ENCODE assay signal across 13 cellular contexts in the genomic region with DNA sequence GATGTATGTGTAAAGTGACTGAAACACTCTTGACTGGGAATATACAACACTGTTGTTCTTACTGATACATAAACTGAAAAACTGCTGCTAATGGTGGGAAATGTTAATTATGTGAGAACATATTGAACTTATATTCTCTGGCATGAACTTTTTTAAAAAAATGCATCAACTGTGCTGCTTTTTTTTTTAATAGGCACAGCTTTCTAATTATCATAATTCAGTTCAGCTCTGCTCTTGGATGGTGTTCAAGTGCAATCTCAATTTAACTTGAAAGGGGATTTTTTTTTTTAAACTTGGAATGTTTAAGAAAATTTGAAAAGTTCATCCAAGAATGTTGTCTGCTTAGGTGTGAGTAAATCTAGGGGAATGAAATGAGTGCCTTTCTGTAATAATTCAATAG. TPM values are rescaled to one million over a fixed set of nuclear protein-coding genes. Genes with fewer than 3 reads are reported as not detected.
DNase-seq lines count a peak whose midpoint lies in the region; ATAC-seq, FAIRE-seq and TF ChIP-seq lines count a peak whose summit lies in the region.
"Had no signal": no experiment of that assay in that cellular context is flagged by ENCODE, and none has a peak within 500 bp of the region (broad histone marks: within the 10 kb centered on the region; RNA-seq: fewer than 3 reads in every experiment).

No MANE protein-coding gene starts in this region.

- no peaks in the 10 kb centered on the region for H3K9me3 Mint-ChIP-seq in activated CD8-positive, alpha-beta T cell treated with anti-CD3 and anti-CD28 coated beads for 36 hours
- H3K9me3 Mint-ChIP-seq: CD8-positive, alpha-beta T cell had no signal

- TF ChIP-seq CTCF in foreskin fibroblast (IDR thresholded peaks at IDR 0.05; ENCODE audit: low read depth, low read length), result no peak
- no peak for TF ChIP-seq CTCF in activated CD8-positive, alpha-beta T cell treated with anti-CD3 and anti-CD28 coated beads for 36 hours (IDR thresholded peaks at IDR 0.05)

- H3K9ac ChIP-seq in SK-N-MC (ENCODE audit: insufficient read length) (peak overlapping the region; percentile 60), rectal smooth muscle tissue (ENCODE audit: low read length) (no peak overlapping the region)

- H3K27ac Mint-ChIP-seq in activated CD8-positive, alpha-beta T cell treated with anti-CD3 and anti-CD28 coated beads for 36 hours, result no peak overlapping the region
- H3K27ac Mint-ChIP-seq: CD8-positive, alpha-beta T cell had no signal

- H3K4me1 Mint-ChIP-seq in activated CD8-positive, alpha-beta T cell treated with anti-CD3 and anti-CD28 coated beads for 36 hours (ENCODE audit: low read depth), result peaks cover 10% of the 10 kb centered on the region

- no peaks in the 10 kb centered on the region for H3K36me3 Mint-ChIP-seq in activated CD8-positive, alpha-beta T cell treated with anti-CD3 and anti-CD28 coated beads for 36 hours (ENCODE audit: low read depth)
- H3K36me3 Mint-ChIP-seq: CD8-positive, alpha-beta T cell had no signal

- peaks cover 73% of the 10 kb centered on the region for H3K27me3 Mint-ChIP-seq in activated CD8-positive, alpha-beta T cell treated with anti-CD3 and anti-CD28 coated beads for 36 hours

- 0 out of 2 replicates have a peak, but pooled peaks cover 10% of the 10 kb centered on the region for H3K36me3 ChIP-seq in SK-N-MC (ENCODE audit: insufficient read depth, low read length)
- no peaks in the 10 kb centered on the region for H3K36me3 ChIP-seq in rectal smooth muscle tissue (ENCODE audit: control insufficient read depth, insufficient read depth, low read length)

- DNase-seq in SK-N-MC (ENCODE audit: low read depth, low spot score), result no peak
- no peak for DNase-seq in foreskin fibroblast
- DNase-seq in activated CD4-positive, alpha-beta T cell treated with anti-CD3 and anti-CD28 coated beads, Interleukin-2, amount 50 U/mL, for 4 hours, result no peak
- no peak for DNase-seq in activated CD8-positive, alpha-beta T cell treated with anti-CD3 and anti-CD28 coated beads for 36 hours
- DNase-seq in nucleus accumbens (lab: John Stamatoyannopoulos, UW), result no peak
- DNase-seq in middle frontal gyrus (ENCODE audit: extremely low spot score, low spot score), result no peak
- DNase-seq: activated CD4-positive, alpha-beta T cell treated with anti-CD3 and anti-CD28 coated beads for 1 hour; activated T-cell treated with anti-CD3 and anti-CD28 coated beads, Interleukin-2, amount 50 U/mL, for 48 hours; CD8-positive, alpha-beta T cell; stimulated activated CD4-positive, alpha-beta T cell treated with anti-CD3 and anti-CD28 coated beads, Interleukin-12 subunit alpha, Interleukin-12 subunit beta, amount 100 ng/mL, for 4 hours had no signal

- H3K27ac ChIP-seq in SK-N-MC (peak overlapping the region; percentile 89), rectal smooth muscle tissue (ENCODE audit: low read depth, low read length) (peak overlapping the region; percentile 94)

- ATAC-seq in activated CD8-positive, alpha-beta T cell treated with anti-CD3 and anti-CD28 coated beads for 36 hours, result no peak

- H3K9me3 ChIP-seq in SK-N-MC (ENCODE audit: low read depth, low read length), result no peaks in the 10 kb centered on the region

- H3K27me3 ChIP-seq in rectal smooth muscle tissue (ENCODE audit: control insufficient read depth, insufficient read depth, low read length), result no peaks in the 10 kb centered on the region

- peaks cover 26% of the 10 kb centered on the region for H3K4me1 ChIP-seq in rectal smooth muscle tissue (ENCODE audit: control insufficient read depth, insufficient read depth, low read length)

- CTCF ChIA-PET in activated CD8-positive, alpha-beta T cell treated with anti-CD3 and anti-CD28 coated beads for 36 hours (lab: Charles Lee), result no interaction called here

- H3K4me3 ChIP-seq in SK-N-MC (peak overlapping the region; percentile 77), foreskin fibroblast (ENCODE audit: low read depth in 1 of 2, low read length in 2 of 2) (peak overlapping the region; percentile 75 to 80), rectal smooth muscle tissue (ENCODE audit: low read length) (no peak overlapping the region)

- FAIRE-seq in G401.6 (lab: Jason Lieb, UNC), result peak; percentile 8
- FAIRE-seq: endometrium had no signal

- POLR2A ChIA-PET in activated CD8-positive, alpha-beta T cell treated with anti-CD3 and anti-CD28 coated beads for 36 hours (lab: Charles Lee), result no interaction called here

- intact Hi-C loops in activated CD8-positive, alpha-beta T cell treated with anti-CD3 and anti-CD28 coated beads for 36 hours (cut with micrococcal nuclease), result loop anchor here (10.0 kb wide), 1 partner anchor 205 kb away; no protein-coding TSS in a partner anchor

- no peak overlapping the region for H3K4me3 Mint-ChIP-seq in activated CD8-positive, alpha-beta T cell treated with anti-CD3 and anti-CD28 coated beads for 36 hours
- H3K4me3 Mint-ChIP-seq: CD8-positive, alpha-beta T cell had no signal

RNA-seq across cellular contexts. Expression of a gene that starts 5.2 kb away (rescaled TPM):
- total RNA-seq in activated CD8-positive, alpha-beta T cell treated with anti-CD3 and anti-CD28 coated beads for 36 hours, result under 1 TPM; 0.25 to 0.83 TPM
- total RNA-seq: CD8-positive, alpha-beta T cell had no signal
